In the genomic region with DNA sequence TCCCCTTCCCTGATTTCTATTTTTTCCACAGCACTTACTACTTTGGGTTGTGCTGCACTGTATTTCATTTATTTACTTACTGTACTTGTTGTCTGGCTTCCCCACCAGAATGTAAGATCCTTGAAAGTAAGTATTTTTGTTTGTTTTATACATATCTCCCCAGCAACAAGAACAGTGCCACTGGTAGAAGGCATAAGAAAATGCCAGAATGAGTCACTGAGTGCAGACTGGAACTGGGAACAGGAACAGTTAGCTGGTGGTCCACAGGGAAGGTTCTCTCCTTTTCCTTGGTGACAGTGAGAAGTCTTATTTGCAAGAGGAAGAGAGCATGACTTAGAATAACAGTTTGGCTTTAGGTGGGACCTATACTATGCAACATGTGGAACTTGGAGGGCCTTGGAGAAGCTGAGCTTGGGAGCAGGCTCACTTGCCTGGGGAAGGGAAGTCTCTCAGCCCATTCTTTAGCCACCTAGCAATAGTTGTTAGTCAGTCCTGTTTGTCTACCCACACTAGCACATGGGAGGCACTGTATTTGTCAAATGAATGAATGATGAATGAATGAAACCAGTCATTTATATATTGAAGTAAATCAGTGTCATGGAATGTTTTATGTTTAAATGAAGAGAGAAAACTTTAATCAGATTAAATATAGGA, we compare ENCODE assay signal across 10 cellular contexts.
A peak's percentile ranks its signal among the peaks of the same experiment; 100 is the strongest.
DNase-seq lines count a peak whose midpoint lies in the region; ATAC-seq and TF ChIP-seq lines count a peak whose summit lies in the region.
"Had no signal": no experiment of that assay in that cellular context is flagged by ENCODE, and none has a peak within 500 bp of the region (broad histone marks: within the 10 kb centered on the region; RNA-seq: fewer than 3 reads in every experiment).

No MANE protein-coding gene starts in this region.

- no peak overlapping the region for H3K27ac ChIP-seq in esophagus squamous epithelium
- H3K27ac ChIP-seq in substantia nigra (ENCODE audit: low read depth, low read length, poor library complexity, severe bottlenecking) = no peak overlapping the region
- H3K27ac ChIP-seq: body of pancreas had no signal

- no peaks in the 10 kb centered on the region for H3K9me3 ChIP-seq in esophagus squamous epithelium
- H3K9me3 ChIP-seq: body of pancreas had no signal

- ATAC-seq in GM21529 (IDR thresholded peaks at IDR 0.05; ENCODE audit: unreplicated experiment) = peak; percentile 51
- no peak for ATAC-seq in GM18517 (IDR thresholded peaks at IDR 0.05; ENCODE audit: unreplicated experiment)
- ATAC-seq: body of pancreas had no signal

- H3K4me3 ChIP-seq in esophagus squamous epithelium = no peak overlapping the region
- H3K4me3 ChIP-seq: body of pancreas had no signal

- H3K4me1 ChIP-seq in esophagus squamous epithelium = no peaks in the 10 kb centered on the region
- H3K4me1 ChIP-seq: body of pancreas had no signal

- intact Hi-C loops in esophagus squamous epithelium (cut with DNase I) = no loop called here

- TF ChIP-seq CTCF in esophagus squamous epithelium (IDR thresholded peaks at IDR 0.05) = no peak

- no peak for TF ChIP-seq POLR2A in esophagus squamous epithelium (IDR thresholded peaks at IDR 0.05)

- H3K36me3 ChIP-seq in esophagus squamous epithelium = no peaks in the 10 kb centered on the region

- DNase-seq in GM03348 (ENCODE audit: low spot score) (peak; percentile 7), NCI-H226 (peak; percentile 52), hepatic stellate cell (ENCODE audit: low spot score) (peak; percentile 5), esophagus squamous epithelium (lab: John Stamatoyannopoulos, UW) (no peak), NCI-H187 (lab: John Stamatoyannopoulos, UW) (no peak), substantia nigra (lab: John Stamatoyannopoulos, UW) (no peak)
- DNase-seq: body of pancreas, KG1 had no signal

- no peaks in the 10 kb centered on the region for H3K27me3 ChIP-seq in esophagus squamous epithelium
- H3K27me3 ChIP-seq: body of pancreas had no signal

Comparison
In these comparisons a context has a peak if more than half of its experiments do, and no peak if none do; other contexts are left out.
1. DNase-seq: peak in GM03348 (single experiment), NCI-H226 (single experiment) and hepatic stellate cell (single experiment); none in esophagus squamous epithelium (single experiment), NCI-H187 (0 of 2) and substantia nigra (0 of 49).